7 cellular contexts compared by ENCODE assay signal in genomic region chr5:141414548-141415271, GRCh38. TPM values are rescaled to one million over a fixed set of nuclear protein-coding genes. Genes with fewer than 3 reads are reported as not detected.
DNase-seq lines count a peak whose midpoint lies in the region; ATAC-seq, FAIRE-seq and TF ChIP-seq lines count a peak whose summit lies in the region.
"Not testable (repeated sequence)": the region's sequence is repeated elsewhere in the genome, so short reads cannot be mapped to it uniquely, and the experiment has no call there.

No MANE protein-coding gene starts in this region.

- RAD21 ChIA-PET in GM12878 (lab: Charles Lee; ENCODE audit: unreplicated experiment) = interaction anchor here (2.3 to 3.3 kb wide), 5 partner anchors 61 to 153 kb away, joined by 6 to 42 read pairs (median 12); partner anchors contain the start of gene PCDHGC3

- H3K36me3 Mint-ChIP-seq in CD4-positive, CD25-positive, alpha-beta regulatory T cell = peaks cover 18% of the 10 kb centered on the region
- not testable (repeated sequence) for H3K36me3 Mint-ChIP-seq in T-helper 17 cell (ENCODE audit: low read depth)
- H3K36me3 Mint-ChIP-seq in activated T-helper 17 cell treated with anti-CD3 and anti-CD28 coated beads, Interleukin-2, amount 50 U/mL, for 72 hours (ENCODE audit: low read depth) = peaks cover 34% of the 10 kb centered on the region
- peaks cover 32% of the 10 kb centered on the region for H3K36me3 Mint-ChIP-seq in natural killer cell

- H3K36me3 ChIP-seq in CD4-positive, CD25-positive, alpha-beta regulatory T cell (ENCODE audit: control insufficient read depth, insufficient read depth, low read length); GM12878 (ENCODE audit: control insufficient read depth in 2 of 2, insufficient read depth in 2 of 2, low read length in 1 of 2); liver (ENCODE audit: control insufficient read depth in 4 of 4, insufficient read depth in 3 of 4, low read depth in 1 of 4, low read length in 3 of 4): not testable (repeated sequence)
- peaks cover 4 to 24% (median 5%) of the 10 kb centered on the region in 3 donors for H3K36me3 ChIP-seq in skeletal muscle tissue (ENCODE audit: control insufficient read depth in 3 of 3, insufficient read depth in 3 of 3, low read length in 3 of 3)

- in situ Hi-C loops in GM12878 (cut with MboI) = loop anchor here (5.0 kb wide), 1 partner anchor 148 kb away; no protein-coding TSS in a partner anchor

- TF ChIP-seq POLR2A in GM12878 (IDR thresholded peaks at IDR 0.05; ENCODE audit: low read depth, low read length) = not testable (repeated sequence)

- ATAC-seq in CD4-positive, CD25-positive, alpha-beta regulatory T cell (ENCODE audit: low read depth in 2 of 2); T-helper 17 cell; activated T-helper 17 cell treated with anti-CD3 and anti-CD28 coated beads, Interleukin-2, amount 50 U/mL, for 72 hours (replicated peaks); GM12878; natural killer cell: not testable (repeated sequence)

- H3K27me3 Mint-ChIP-seq in CD4-positive, CD25-positive, alpha-beta regulatory T cell = peaks cover 73% of the 10 kb centered on the region
- H3K27me3 Mint-ChIP-seq in T-helper 17 cell = peaks cover 56% of the 10 kb centered on the region
- H3K27me3 Mint-ChIP-seq in activated T-helper 17 cell treated with anti-CD3 and anti-CD28 coated beads, Interleukin-2, amount 50 U/mL, for 72 hours = peaks cover 43% of the 10 kb centered on the region
- H3K27me3 Mint-ChIP-seq in natural killer cell (ENCODE audit: low read depth in 2 of 2) = peaks cover 53 to 67% of the 10 kb centered on the region in 2 donors

- not testable (repeated sequence) for TF ChIP-seq RAD21 in GM12878 (IDR thresholded peaks at IDR 0.05; ENCODE audit: insufficient read depth, low read depth, low read length); liver (IDR thresholded peaks at IDR 0.05)

- 83% methylated on average over 20 of the region's 46 CpGs for WGBS in GM12878 (ENCODE audit: insufficient coverage, insufficient replicate concordance, low lambda C conversion rate, missing lambda C conversion rate)
- WGBS in liver = 51% methylated on average over 46 of the region's 46 CpGs

- peaks cover 14 to 36% of the 10 kb centered on the region in 2 experiments for H3K9me3 ChIP-seq in CD4-positive, CD25-positive, alpha-beta regulatory T cell (ENCODE audit: control insufficient read depth in 2 of 2, low read length in 2 of 2)
- not testable (repeated sequence) for H3K9me3 ChIP-seq in T-helper 17 cell (ENCODE audit: control insufficient read depth, low read length, poor library complexity, severe bottlenecking)
- peaks cover 12% of the 10 kb centered on the region; the same call in 2 of the 3 replicates for H3K9me3 ChIP-seq in GM12878 (replicated peaks; ENCODE audit: control insufficient read depth, insufficient read depth, low read length)
- peaks cover 35 to 67% (median 37%) of the 10 kb centered on the region in 4 donors for H3K9me3 ChIP-seq in liver (ENCODE audit: control insufficient read depth in 4 of 4, low read length in 3 of 4)
- H3K9me3 ChIP-seq in skeletal muscle tissue (ENCODE audit: control insufficient read depth in 3 of 3, low read length in 3 of 3) = peaks cover 19 to 27% (median 21%) of the 10 kb centered on the region in 3 donors

- FAIRE-seq in GM12878 (lab: Jason Lieb, UNC) = not testable (repeated sequence)

- H3K4me3 Mint-ChIP-seq in CD4-positive, CD25-positive, alpha-beta regulatory T cell = peak overlapping the region; percentile 51 to 87 (median 62)
- peak overlapping the region; percentile 19 for H3K4me3 Mint-ChIP-seq in T-helper 17 cell
- H3K4me3 Mint-ChIP-seq in activated T-helper 17 cell treated with anti-CD3 and anti-CD28 coated beads, Interleukin-2, amount 50 U/mL, for 72 hours = peak overlapping the region; percentile 76
- peak overlapping the region; percentile 73 for H3K4me3 Mint-ChIP-seq in natural killer cell

- SMC1A ChIA-PET in GM12878 (lab: Charles Lee; ENCODE audit: uncharacterized antibody, unreplicated experiment) = interaction anchor here (2.7 to 7.4 kb wide), 3 partner anchors 109 to 149 kb away, joined by 16 to 67 read pairs (median 35); no protein-coding TSS in a partner anchor

- not testable (repeated sequence) for H4K20me1 ChIP-seq in GM12878 (ENCODE audit: control insufficient read depth, insufficient read depth)

- not testable (repeated sequence) for H3K27ac ChIP-seq in CD4-positive, CD25-positive, alpha-beta regulatory T cell (ENCODE audit: insufficient read depth, low read length, poor library complexity, severe bottlenecking); GM12878 (ENCODE audit: control insufficient read depth, insufficient read depth); liver (ENCODE audit: low read depth in 1 of 2, low read length in 2 of 2); skeletal muscle tissue (ENCODE audit: low read depth, low read length)

- DNase-seq in CD4-positive, CD25-positive, alpha-beta regulatory T cell; T-helper 17 cell; GM12878 (ENCODE audit: low read depth, low spot score); natural killer cell: not testable (repeated sequence)

- CTCF ChIA-PET in GM12878 (lab: Yijun Ruan, JAX) = interaction anchor here (0.7 to 10.9 kb wide), 13 partner anchors 15 to 208 kb away, joined by 3 to 245 read pairs (median 23); partner anchors contain the start of genes PCDHB14, PCDHGA12, PCDHGB3 and PCDHGC3

- BruUV-seq in GM12878 (replicated peaks; lab: Mats Ljungman, UMichigan) = not testable (repeated sequence)

- TF ChIP-seq EP300 in GM12878 (IDR thresholded peaks at IDR 0.05; ENCODE audit: borderline replicate concordance in 1 of 2, control insufficient read depth in 1 of 2, low read depth in 2 of 2, low read length in 2 of 2) = not testable (repeated sequence)

- not testable (repeated sequence) for H3K4me3 ChIP-seq in CD4-positive, CD25-positive, alpha-beta regulatory T cell (ENCODE audit: low read depth, low read length); GM12878
- peak overlapping the region in 2 of 3 donors; percentile 42 to 83 for H3K4me3 ChIP-seq in liver (ENCODE audit: low read depth in 1 of 3, low read length in 3 of 3)
- peak overlapping the region in 2 of 3 donors; percentile 49 to 67 for H3K4me3 ChIP-seq in skeletal muscle tissue (ENCODE audit: low read length in 3 of 3)

- H3K4me1 Mint-ChIP-seq in CD4-positive, CD25-positive, alpha-beta regulatory T cell = peaks cover 0 to 26% (median 16%) of the 10 kb centered on the region in 4 donors
- not testable (repeated sequence) for H3K4me1 Mint-ChIP-seq in T-helper 17 cell; activated T-helper 17 cell treated with anti-CD3 and anti-CD28 coated beads, Interleukin-2, amount 50 U/mL, for 72 hours
- peaks cover 38 to 47% of the 10 kb centered on the region in 2 donors for H3K4me1 Mint-ChIP-seq in natural killer cell

- not testable (repeated sequence) for H2AFZ ChIP-seq in GM12878 (ENCODE audit: control insufficient read depth, low read depth, low read length)

- H3K9ac ChIP-seq in GM12878 (ENCODE audit: control insufficient read depth, insufficient read depth, low read length); liver (ENCODE audit: low read depth in 1 of 2, low read length in 2 of 2); skeletal muscle tissue (ENCODE audit: low read depth in 1 of 3, low read length in 3 of 3): not testable (repeated sequence)

- intact Hi-C loops in GM12878 (cut with micrococcal nuclease; ENCODE audit: unreplicated experiment) = not testable (repeated sequence)
- intact Hi-C loops in natural killer cell (cut with micrococcal nuclease) = loop anchor here (5.0 kb wide), 1 partner anchor 98 kb away; no protein-coding TSS in a partner anchor

- not testable (repeated sequence) for TF ChIP-seq CTCF in GM12878 (IDR thresholded peaks at IDR 0.05 in 2 of 3, conservative IDR thresholded peaks at IDR 0.05 in 1 of 3; ENCODE audit: control insufficient read depth in 2 of 3, extremely low read depth in 1 of 3, insufficient read depth in 1 of 3, low read depth in 3 of 3, low read length in 3 of 3); liver (IDR thresholded peaks at IDR 0.05; ENCODE audit: low read depth, low read length, missing input control); natural killer cell (IDR thresholded peaks at IDR 0.05)

- H3K4me1 ChIP-seq in CD4-positive, CD25-positive, alpha-beta regulatory T cell (ENCODE audit: control insufficient read depth, insufficient read depth, low read length, poor library complexity, severe bottlenecking) = peaks cover 18% of the 10 kb centered on the region
- not testable (repeated sequence) for H3K4me1 ChIP-seq in GM12878 (ENCODE audit: control insufficient read depth, insufficient read depth, low read length); liver (ENCODE audit: control insufficient read depth in 4 of 4, insufficient read depth in 4 of 4, low read length in 3 of 4)
- peaks cover 0 to 23% (median 16%) of the 10 kb centered on the region in 3 donors for H3K4me1 ChIP-seq in skeletal muscle tissue (ENCODE audit: control insufficient read depth in 3 of 3, insufficient read depth in 3 of 3, low read length in 3 of 3)

- not testable (repeated sequence) for H3K27ac Mint-ChIP-seq in CD4-positive, CD25-positive, alpha-beta regulatory T cell; T-helper 17 cell; activated T-helper 17 cell treated with anti-CD3 and anti-CD28 coated beads, Interleukin-2, amount 50 U/mL, for 72 hours
- peak overlapping the region in 1 of 2 donors; percentile 82 for H3K27ac Mint-ChIP-seq in natural killer cell

- not testable (repeated sequence) for H3K4me2 ChIP-seq in GM12878 (ENCODE audit: control insufficient read depth, insufficient read depth)

- POLR2A ChIA-PET in GM12878 (lab: Charles Lee) = not testable (repeated sequence)

- H3K9me3 Mint-ChIP-seq in CD4-positive, CD25-positive, alpha-beta regulatory T cell = peaks cover 0 to 37% (median 17%) of the 10 kb centered on the region in 7 donors
- not testable (repeated sequence) for H3K9me3 Mint-ChIP-seq in activated T-helper 17 cell treated with anti-CD3 and anti-CD28 coated beads, Interleukin-2, amount 50 U/mL, for 72 hours; natural killer cell

- peaks cover 56% of the 10 kb centered on the region for H3K27me3 ChIP-seq in CD4-positive, CD25-positive, alpha-beta regulatory T cell (ENCODE audit: control insufficient read depth, insufficient read depth, low read length)
- not testable (repeated sequence) for H3K27me3 ChIP-seq in GM12878 (replicated peaks in 1 of 2; ENCODE audit: control insufficient read depth in 2 of 2, insufficient read depth in 2 of 2, low read length in 1 of 2); liver (ENCODE audit: control insufficient read depth in 4 of 4, insufficient read depth in 4 of 4, low read length in 3 of 4); skeletal muscle tissue (ENCODE audit: control insufficient read depth in 3 of 3, insufficient read depth in 3 of 3, low read length in 3 of 3)

- not testable (repeated sequence) for H3K79me2 ChIP-seq in GM12878 (ENCODE audit: control insufficient read depth, insufficient read depth, low read length)

RNA-seq across cellular contexts. Expression of gene PCDHGA10, which starts 1.9 kb away (rescaled TPM):
- total RNA-seq in CD4-positive, CD25-positive, alpha-beta regulatory T cell = not detected
- polyA plus RNA-seq in CD4-positive, CD25-positive, alpha-beta regulatory T cell = not detected
- total RNA-seq in T-helper 17 cell = under 1 TPM; 0.10 to 0.18 TPM
- under 1 TPM; 0.06 to 0.08 TPM for total RNA-seq in activated T-helper 17 cell treated with anti-CD3 and anti-CD28 coated beads, Interleukin-2, amount 50 U/mL, for 72 hours
- total RNA-seq in GM12878 (2013; cell fraction: nucleolus; rRNA removed) = 4.7 and 5.0 TPM in 2 replicates
- 1.6 and 2.2 TPM in 2 replicates for total RNA-seq in GM12878 (2014; rRNA removed)
- 1.5 and 1.6 TPM in 2 replicates for total RNA-seq in GM12878 (2014; rRNA removed; fragmentation: Illumina TruSeq; extraction: Trizol)
- total RNA-seq in GM12878 (2021) = 1.8 and 1.9 TPM in 2 replicates
- polyA plus RNA-seq in GM12878 (2011; ENCODE audit: low read depth) = 0.38 TPM
- 0.26 and 0.39 TPM in 2 replicates for polyA plus RNA-seq in GM12878 (2011; rRNA removed)
- 0.40 and 0.43 TPM in 2 replicates for polyA plus RNA-seq in GM12878 (2011; cell fraction: cytosol; rRNA removed)
- 1.2 and 1.5 TPM in 2 replicates for polyA plus RNA-seq in GM12878 (2011; cell fraction: nucleus; rRNA removed)
- 0.81 and 1.1 TPM in 2 replicates for polyA plus RNA-seq in GM12878 (2012)
- 0.84 and 1.4 TPM in 2 replicates for polyA plus RNA-seq in GM12878 (2014; fragmentation: Illumina TruSeq; extraction: Trizol)
- polyA plus RNA-seq in GM12878 (2014; fragmentation: Nextera tagmentation; extraction: Ambion mirVana) = under 1 TPM; 0.58 to 0.68 TPM
- 0.77 and 0.94 TPM in 2 replicates for polyA plus RNA-seq in GM12878 (2014; rRNA removed)
- polyA plus RNA-seq in GM12878 (2016; fragmentation: Nextera tagmentation; extraction: Ambion mirVana) = 1 to 10 TPM; 1.4 to 1.5 TPM
- 1.4 and 1.7 TPM in 2 replicates for polyA minus RNA-seq in GM12878 (2011; rRNA and poly(A)+ RNA removed)
- polyA minus RNA-seq in GM12878 (2011; cell fraction: cytosol; rRNA and poly(A)+ RNA removed) = 0.53 and 0.73 TPM in 2 replicates
- 1.8 and 3.0 TPM in 2 replicates for polyA minus RNA-seq in GM12878 (2011; cell fraction: nucleus; rRNA and poly(A)+ RNA removed)
- total RNA-seq in liver = 1 to 10 TPM; 2.0 to 3.9 TPM
- 1 to 10 TPM; 1.2 to 1.3 TPM for polyA plus RNA-seq in liver
- 1 to 10 TPM in 2 of 3 donors, under 1 TPM in 1; 0.61 to 2.6 (median 2.1) TPM for total RNA-seq in natural killer cell
- total RNA-seq in skeletal muscle tissue = 4.2 TPM

RNA-seq across cellular contexts. Expression of gene PCDHGB7, which starts 2.8 kb away (rescaled TPM):
- not detected for total RNA-seq in CD4-positive, CD25-positive, alpha-beta regulatory T cell
- polyA plus RNA-seq in CD4-positive, CD25-positive, alpha-beta regulatory T cell = not detected
- total RNA-seq in T-helper 17 cell = not detected
- total RNA-seq in activated T-helper 17 cell treated with anti-CD3 and anti-CD28 coated beads, Interleukin-2, amount 50 U/mL, for 72 hours = under 1 TPM in 1 of 2 donors, not detected in 1; 0.11 TPM
- total RNA-seq in GM12878 (2013; cell fraction: nucleolus; rRNA removed) = 11.5 and 12.0 TPM in 2 replicates
- 0.49 and 0.68 TPM in 2 replicates for total RNA-seq in GM12878 (2014; rRNA removed)
- total RNA-seq in GM12878 (2014; rRNA removed; fragmentation: Illumina TruSeq; extraction: Trizol) = 0.72 and 0.74 TPM in 2 replicates
- 1.3 and 1.5 TPM in 2 replicates for total RNA-seq in GM12878 (2021)
- 0.22 TPM for polyA plus RNA-seq in GM12878 (2011; ENCODE audit: low read depth)
- 0.20 and 0.27 TPM in 2 replicates for polyA plus RNA-seq in GM12878 (2011; rRNA removed)
- 0.18 and 0.22 TPM in 2 replicates for polyA plus RNA-seq in GM12878 (2011; cell fraction: cytosol; rRNA removed)
- 1.7 and 2.0 TPM in 2 replicates for polyA plus RNA-seq in GM12878 (2011; cell fraction: nucleus; rRNA removed)
- 0.63 and 0.64 TPM in 2 replicates for polyA plus RNA-seq in GM12878 (2012)
- polyA plus RNA-seq in GM12878 (2014; fragmentation: Illumina TruSeq; extraction: Trizol) = 0.38 and 0.40 TPM in 2 replicates
- polyA plus RNA-seq in GM12878 (2014; fragmentation: Nextera tagmentation; extraction: Ambion mirVana) = not detected
- 0.32 and 0.41 TPM in 2 replicates for polyA plus RNA-seq in GM12878 (2014; rRNA removed)
- under 1 TPM; 0.35 to 0.74 TPM for polyA plus RNA-seq in GM12878 (2016; fragmentation: Nextera tagmentation; extraction: Ambion mirVana)
- polyA minus RNA-seq in GM12878 (2011; rRNA and poly(A)+ RNA removed) = 0.66 and 1.1 TPM in 2 replicates
- polyA minus RNA-seq in GM12878 (2011; cell fraction: cytosol; rRNA and poly(A)+ RNA removed) = 0.52 TPM in 1 of 2 replicates, not detected in the other
- 2.3 and 2.9 TPM in 2 replicates for polyA minus RNA-seq in GM12878 (2011; cell fraction: nucleus; rRNA and poly(A)+ RNA removed)
- 1 to 10 TPM; 1.6 to 3.1 TPM for total RNA-seq in liver
- polyA plus RNA-seq in liver = under 1 TPM; 0.74 to 0.78 TPM
- total RNA-seq in natural killer cell = 1 to 10 TPM in 2 of 3 donors, under 1 TPM in 1; 0.68 to 1.6 (median 1.2) TPM
- 7.3 TPM for total RNA-seq in skeletal muscle tissue

RNA-seq across cellular contexts. Expression of gene PCDHGA11, which starts 6.1 kb away (rescaled TPM):
- not detected for total RNA-seq in CD4-positive, CD25-positive, alpha-beta regulatory T cell
- not detected for polyA plus RNA-seq in CD4-positive, CD25-positive, alpha-beta regulatory T cell
- total RNA-seq in T-helper 17 cell = not detected
- total RNA-seq in activated T-helper 17 cell treated with anti-CD3 and anti-CD28 coated beads, Interleukin-2, amount 50 U/mL, for 72 hours = under 1 TPM in 1 of 2 donors, not detected in 1; 0.09 TPM
- 12.7 and 14.4 TPM in 2 replicates for total RNA-seq in GM12878 (2013; cell fraction: nucleolus; rRNA removed)
- 1.9 and 2.9 TPM in 2 replicates for total RNA-seq in GM12878 (2014; rRNA removed)
- 2.1 and 2.2 TPM in 2 replicates for total RNA-seq in GM12878 (2014; rRNA removed; fragmentation: Illumina TruSeq; extraction: Trizol)
- 3.4 TPM in 2 replicates for total RNA-seq in GM12878 (2021)
- 0.81 TPM for polyA plus RNA-seq in GM12878 (2011; ENCODE audit: low read depth)
- polyA plus RNA-seq in GM12878 (2011; rRNA removed) = 0.45 and 0.79 TPM in 2 replicates
- 0.57 and 0.79 TPM in 2 replicates for polyA plus RNA-seq in GM12878 (2011; cell fraction: cytosol; rRNA removed)
- polyA plus RNA-seq in GM12878 (2011; cell fraction: nucleus; rRNA removed) = 1.4 and 1.7 TPM in 2 replicates
- 1.5 and 1.6 TPM in 2 replicates for polyA plus RNA-seq in GM12878 (2012)
- 2.6 and 2.7 TPM in 2 replicates for polyA plus RNA-seq in GM12878 (2014; fragmentation: Illumina TruSeq; extraction: Trizol)
- polyA plus RNA-seq in GM12878 (2014; fragmentation: Nextera tagmentation; extraction: Ambion mirVana) = under 1 TPM; 0.21 to 0.31 TPM
- polyA plus RNA-seq in GM12878 (2014; rRNA removed) = 2.1 TPM in 2 replicates
- 1 to 10 TPM; 1.9 to 2.7 TPM for polyA plus RNA-seq in GM12878 (2016; fragmentation: Nextera tagmentation; extraction: Ambion mirVana)
- polyA minus RNA-seq in GM12878 (2011; rRNA and poly(A)+ RNA removed) = 1.1 and 2.5 TPM in 2 replicates
- 0.53 and 0.73 TPM in 2 replicates for polyA minus RNA-seq in GM12878 (2011; cell fraction: cytosol; rRNA and poly(A)+ RNA removed)
- polyA minus RNA-seq in GM12878 (2011; cell fraction: nucleus; rRNA and poly(A)+ RNA removed) = 3.3 and 4.7 TPM in 2 replicates
- 1 to 10 TPM in 1 of 2 donors, under 1 TPM in 1; 0.75 to 2.5 TPM for total RNA-seq in liver
- polyA plus RNA-seq in liver = under 1 TPM; 0.22 to 0.25 TPM
- 1 to 10 TPM in 1 of 3 donors, under 1 TPM in 2; 0.40 to 1.2 (median 0.83) TPM for total RNA-seq in natural killer cell
- 6.8 TPM for total RNA-seq in skeletal muscle tissue

RNA-seq across cellular contexts. Expression of gene PCDHGB6, which starts 6.9 kb away (rescaled TPM):
- total RNA-seq in CD4-positive, CD25-positive, alpha-beta regulatory T cell = not detected
- polyA plus RNA-seq in CD4-positive, CD25-positive, alpha-beta regulatory T cell = not detected
- total RNA-seq in T-helper 17 cell = under 1 TPM; 0.10 to 0.20 TPM
- total RNA-seq in activated T-helper 17 cell treated with anti-CD3 and anti-CD28 coated beads, Interleukin-2, amount 50 U/mL, for 72 hours = under 1 TPM in 1 of 2 donors, not detected in 1; 0.08 TPM
- total RNA-seq in GM12878 (2013; cell fraction: nucleolus; rRNA removed) = 1.3 and 2.0 TPM in 2 replicates
- total RNA-seq in GM12878 (2014; rRNA removed) = 0.34 and 0.49 TPM in 2 replicates
- total RNA-seq in GM12878 (2014; rRNA removed; fragmentation: Illumina TruSeq; extraction: Trizol) = 0.51 and 0.54 TPM in 2 replicates
- 0.80 and 1.0 TPM in 2 replicates for total RNA-seq in GM12878 (2021)
- polyA plus RNA-seq in GM12878 (2011; ENCODE audit: low read depth) = 0.46 TPM
- polyA plus RNA-seq in GM12878 (2011; rRNA removed) = 0.07 and 0.10 TPM in 2 replicates
- 0.04 and 0.07 TPM in 2 replicates for polyA plus RNA-seq in GM12878 (2011; cell fraction: cytosol; rRNA removed)
- 0.27 and 0.28 TPM in 2 replicates for polyA plus RNA-seq in GM12878 (2011; cell fraction: nucleus; rRNA removed)
- polyA plus RNA-seq in GM12878 (2012) = 0.28 and 0.44 TPM in 2 replicates
- 0.34 and 0.54 TPM in 2 replicates for polyA plus RNA-seq in GM12878 (2014; fragmentation: Illumina TruSeq; extraction: Trizol)
- polyA plus RNA-seq in GM12878 (2014; fragmentation: Nextera tagmentation; extraction: Ambion mirVana) = under 1 TPM; 0.07 to 0.10 TPM
- polyA plus RNA-seq in GM12878 (2014; rRNA removed) = 0.28 and 0.60 TPM in 2 replicates
- under 1 TPM; 0.28 TPM for polyA plus RNA-seq in GM12878 (2016; fragmentation: Nextera tagmentation; extraction: Ambion mirVana)
- polyA minus RNA-seq in GM12878 (2011; rRNA and poly(A)+ RNA removed) = 0.21 and 0.22 TPM in 2 replicates
- not detected in 2 replicates for polyA minus RNA-seq in GM12878 (2011; cell fraction: cytosol; rRNA and poly(A)+ RNA removed)
- 0.12 and 0.38 TPM in 2 replicates for polyA minus RNA-seq in GM12878 (2011; cell fraction: nucleus; rRNA and poly(A)+ RNA removed)
- total RNA-seq in liver = 1 to 10 TPM; 1.4 to 2.8 TPM
- 1 to 10 TPM in 1 of 2 donors, under 1 TPM in 1; 0.53 to 1.8 TPM for polyA plus RNA-seq in liver
- 1 to 10 TPM; 2.1 to 5.9 (median 2.9) TPM for total RNA-seq in natural killer cell
- total RNA-seq in skeletal muscle tissue = 5.2 TPM

RNA-seq across cellular contexts. Expression of gene PCDHGA9, which starts 12.1 kb away (rescaled TPM):
- total RNA-seq in CD4-positive, CD25-positive, alpha-beta regulatory T cell = not detected
- not detected for polyA plus RNA-seq in CD4-positive, CD25-positive, alpha-beta regulatory T cell
- not detected for total RNA-seq in T-helper 17 cell
- total RNA-seq in activated T-helper 17 cell treated with anti-CD3 and anti-CD28 coated beads, Interleukin-2, amount 50 U/mL, for 72 hours = not detected
- 3.1 and 3.6 TPM in 2 replicates for total RNA-seq in GM12878 (2013; cell fraction: nucleolus; rRNA removed)
- 0.38 and 0.62 TPM in 2 replicates for total RNA-seq in GM12878 (2014; rRNA removed)
- 0.51 and 0.63 TPM in 2 replicates for total RNA-seq in GM12878 (2014; rRNA removed; fragmentation: Illumina TruSeq; extraction: Trizol)
- total RNA-seq in GM12878 (2021) = 0.54 and 0.56 TPM in 2 replicates
- 0.12 TPM for polyA plus RNA-seq in GM12878 (2011; ENCODE audit: low read depth)
- polyA plus RNA-seq in GM12878 (2011; rRNA removed) = 0.09 and 0.10 TPM in 2 replicates
- 0.01 and 0.07 TPM in 2 replicates for polyA plus RNA-seq in GM12878 (2011; cell fraction: cytosol; rRNA removed)
- polyA plus RNA-seq in GM12878 (2011; cell fraction: nucleus; rRNA removed) = 0.30 and 0.34 TPM in 2 replicates
- 0.16 and 0.28 TPM in 2 replicates for polyA plus RNA-seq in GM12878 (2012)
- 0.15 and 0.46 TPM in 2 replicates for polyA plus RNA-seq in GM12878 (2014; fragmentation: Illumina TruSeq; extraction: Trizol)
- not detected for polyA plus RNA-seq in GM12878 (2014; fragmentation: Nextera tagmentation; extraction: Ambion mirVana)
- polyA plus RNA-seq in GM12878 (2014; rRNA removed) = 0.38 and 0.44 TPM in 2 replicates
- polyA plus RNA-seq in GM12878 (2016; fragmentation: Nextera tagmentation; extraction: Ambion mirVana) = under 1 TPM; 0.08 to 0.15 TPM
- polyA minus RNA-seq in GM12878 (2011; rRNA and poly(A)+ RNA removed) = 0.15 and 0.26 TPM in 2 replicates
- polyA minus RNA-seq in GM12878 (2011; cell fraction: cytosol; rRNA and poly(A)+ RNA removed) = not detected in 2 replicates
- 0.24 and 0.57 TPM in 2 replicates for polyA minus RNA-seq in GM12878 (2011; cell fraction: nucleus; rRNA and poly(A)+ RNA removed)
- 1 to 10 TPM in 1 of 2 donors, under 1 TPM in 1; 0.51 to 2.8 TPM for total RNA-seq in liver
- under 1 TPM; 0.11 to 0.63 TPM for polyA plus RNA-seq in liver
- 1 to 10 TPM in 2 of 3 donors, under 1 TPM in 1; 0.61 to 1.7 (median 1.0) TPM for total RNA-seq in natural killer cell
- 4.7 TPM for total RNA-seq in skeletal muscle tissue

Comparison
In these comparisons a context has a peak if more than half of its experiments do, and no peak if none do; other contexts are left out.
1. H3K4me3 Mint-ChIP-seq: peak in every context shown above with its lines; median percentile 76 in activated T-helper 17 cell treated with anti-CD3 and anti-CD28 coated beads, Interleukin-2, amount 50 U/mL, for 72 hours; 73 in natural killer cell; 62 in CD4-positive, CD25-positive, alpha-beta regulatory T cell; 19 in T-helper 17 cell.